ENCODE assay signal across 1 cellular context in the genomic region with DNA sequence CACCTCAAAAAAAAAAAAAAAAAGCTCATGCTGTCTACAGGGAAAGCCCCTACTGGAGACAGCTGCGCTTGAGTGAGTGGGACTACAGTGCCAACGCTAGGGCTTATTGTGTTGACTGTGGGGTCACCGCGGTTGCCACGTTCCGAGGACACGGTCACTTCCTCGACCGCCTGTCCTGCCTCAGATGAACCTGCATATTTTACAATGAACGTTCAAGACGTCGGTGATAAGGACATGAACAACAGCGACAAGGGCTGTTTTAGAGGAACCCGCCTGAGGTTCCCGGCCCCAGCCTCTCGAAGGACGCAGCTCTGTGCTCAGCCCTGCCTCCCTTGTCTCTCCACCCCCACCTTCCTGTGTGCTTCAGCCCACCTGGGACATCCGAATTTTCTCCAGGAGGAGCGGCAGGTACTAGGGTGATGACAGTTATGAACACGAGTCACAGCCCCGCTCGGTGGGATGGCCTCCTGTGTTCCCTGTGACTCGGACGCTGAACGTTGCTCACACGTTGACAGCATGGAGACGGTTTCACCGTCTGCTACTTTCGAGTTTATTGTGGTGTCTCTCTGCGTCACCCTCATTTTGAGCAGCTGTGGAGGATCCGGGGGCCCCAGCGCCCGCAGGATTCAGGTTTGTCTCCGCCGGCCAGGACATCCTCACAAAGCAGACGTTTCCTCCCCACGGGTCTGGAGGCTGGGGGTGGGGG.
TF ChIP-seq lines count a peak whose summit lies in the region.

No MANE protein-coding gene starts in this region.

TF ChIP-seq in GM12878, 131 proteins besides CTCF, POLR2A, EP300 and RAD21 (continued from another document):
- TF ChIP-seq, protein P1, sequence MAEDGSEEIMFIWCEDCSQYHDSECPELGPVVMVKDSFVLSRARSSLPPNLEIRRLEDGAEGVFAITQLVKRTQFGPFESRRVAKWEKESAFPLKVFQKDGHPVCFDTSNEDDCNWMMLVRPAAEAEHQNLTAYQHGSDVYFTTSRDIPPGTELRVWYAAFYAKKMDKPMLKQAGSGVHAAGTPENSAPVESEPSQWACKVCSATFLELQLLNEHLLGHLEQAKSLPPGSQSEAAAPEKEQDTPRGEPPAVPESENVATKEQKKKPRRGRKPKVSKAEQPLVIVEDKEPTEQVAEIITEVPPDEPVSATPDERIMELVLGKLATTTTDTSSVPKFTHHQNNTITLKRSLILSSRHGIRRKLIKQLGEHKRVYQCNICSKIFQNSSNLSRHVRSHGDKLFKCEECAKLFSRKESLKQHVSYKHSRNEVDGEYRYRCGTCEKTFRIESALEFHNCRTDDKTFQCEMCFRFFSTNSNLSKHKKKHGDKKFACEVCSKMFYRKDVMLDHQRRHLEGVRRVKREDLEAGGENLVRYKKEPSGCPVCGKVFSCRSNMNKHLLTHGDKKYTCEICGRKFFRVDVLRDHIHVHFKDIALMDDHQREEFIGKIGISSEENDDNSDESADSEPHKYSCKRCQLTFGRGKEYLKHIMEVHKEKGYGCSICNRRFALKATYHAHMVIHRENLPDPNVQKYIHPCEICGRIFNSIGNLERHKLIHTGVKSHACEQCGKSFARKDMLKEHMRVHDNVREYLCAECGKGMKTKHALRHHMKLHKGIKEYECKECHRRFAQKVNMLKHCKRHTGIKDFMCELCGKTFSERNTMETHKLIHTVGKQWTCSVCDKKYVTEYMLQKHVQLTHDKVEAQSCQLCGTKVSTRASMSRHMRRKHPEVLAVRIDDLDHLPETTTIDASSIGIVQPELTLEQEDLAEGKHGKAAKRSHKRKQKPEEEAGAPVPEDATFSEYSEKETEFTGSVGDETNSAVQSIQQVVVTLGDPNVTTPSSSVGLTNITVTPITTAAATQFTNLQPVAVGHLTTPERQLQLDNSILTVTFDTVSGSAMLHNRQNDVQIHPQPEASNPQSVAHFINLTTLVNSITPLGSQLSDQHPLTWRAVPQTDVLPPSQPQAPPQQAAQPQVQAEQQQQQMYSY (CRISPR knock-in tag; IDR thresholded peaks at IDR 0.05), result no peak
- TF ChIP-seq CHD1 (IDR thresholded peaks at IDR 0.05; ENCODE audit: low read depth, low read length) (0 out of 2 replicates have a peak, but pooled peaks have one; percentile 51), PML (IDR thresholded peaks at IDR 0.05; ENCODE audit: low read length) (no peak), HDAC2 (IDR thresholded peaks at IDR 0.05) (no peak), NFYA (IDR thresholded peaks at IDR 0.05; ENCODE audit: borderline replicate concordance, low read depth, low read length) (no peak), TARDBP (IDR thresholded peaks at IDR 0.05; ENCODE audit: borderline replicate concordance) (peak; percentile 17; the same call in 1 of the 2 replicates), ETV6 (conservative IDR thresholded peaks at IDR 0.05 in 1 of 2, IDR thresholded peaks at IDR 0.05 in 1 of 2; ENCODE audit: borderline replicate concordance in 1 of 2, low read depth in 1 of 2) (no peak), BCL11A (IDR thresholded peaks at IDR 0.05; ENCODE audit: low read depth, low read length) (0 out of 2 replicates have a peak, but pooled peaks have one; percentile 38), ZZZ3 (IDR thresholded peaks at IDR 0.05; ENCODE audit: control insufficient read depth, insufficient read length, low read depth) (no peak), TBL1XR1 (IDR thresholded peaks at IDR 0.05; ENCODE audit: low read depth, low read length) (peak; percentile 73; the same call in 1 of the 2 replicates), JUNB (IDR thresholded peaks at IDR 0.05) (no peak; the same call in 1 of the 2 replicates), RFX5 (IDR thresholded peaks at IDR 0.05; ENCODE audit: low read depth, low read length) (no peak), BRCA1 (IDR thresholded peaks at IDR 0.05; ENCODE audit: low read depth, low read length) (no peak), SP1 (IDR thresholded peaks at IDR 0.05; ENCODE audit: low read depth, low read length) (peak; percentile 55)
- TF ChIP-seq, protein P2, sequence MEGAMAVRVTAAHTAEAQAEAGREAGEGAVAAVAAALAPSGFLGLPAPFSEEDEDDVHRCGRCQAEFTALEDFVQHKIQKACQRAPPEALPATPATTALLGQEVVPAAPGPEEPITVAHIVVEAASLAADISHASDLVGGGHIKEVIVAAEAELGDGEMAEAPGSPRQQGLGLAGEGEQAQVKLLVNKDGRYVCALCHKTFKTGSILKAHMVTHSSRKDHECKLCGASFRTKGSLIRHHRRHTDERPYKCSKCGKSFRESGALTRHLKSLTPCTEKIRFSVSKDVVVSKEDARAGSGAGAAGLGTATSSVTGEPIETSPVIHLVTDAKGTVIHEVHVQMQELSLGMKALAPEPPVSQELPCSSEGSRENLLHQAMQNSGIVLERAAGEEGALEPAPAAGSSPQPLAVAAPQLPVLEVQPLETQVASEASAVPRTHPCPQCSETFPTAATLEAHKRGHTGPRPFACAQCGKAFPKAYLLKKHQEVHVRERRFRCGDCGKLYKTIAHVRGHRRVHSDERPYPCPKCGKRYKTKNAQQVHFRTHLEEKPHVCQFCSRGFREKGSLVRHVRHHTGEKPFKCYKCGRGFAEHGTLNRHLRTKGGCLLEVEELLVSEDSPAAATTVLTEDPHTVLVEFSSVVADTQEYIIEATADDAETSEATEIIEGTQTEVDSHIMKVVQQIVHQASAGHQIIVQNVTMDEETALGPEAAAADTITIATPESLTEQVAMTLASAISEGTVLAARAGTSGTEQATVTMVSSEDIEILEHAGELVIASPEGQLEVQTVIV (IDR thresholded peaks at IDR 0.05; ENCODE audit: borderline replicate concordance, partially characterized antibody), result no peak
- TF ChIP-seq, protein P3, sequence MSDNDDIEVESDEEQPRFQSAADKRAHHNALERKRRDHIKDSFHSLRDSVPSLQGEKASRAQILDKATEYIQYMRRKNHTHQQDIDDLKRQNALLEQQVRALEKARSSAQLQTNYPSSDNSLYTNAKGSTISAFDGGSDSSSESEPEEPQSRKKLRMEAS (IDR thresholded peaks at IDR 0.05; ENCODE audit: low read depth, low read length), result peak; percentile 57; the same call in 1 of the 2 replicates
- TF ChIP-seq, protein P4, sequence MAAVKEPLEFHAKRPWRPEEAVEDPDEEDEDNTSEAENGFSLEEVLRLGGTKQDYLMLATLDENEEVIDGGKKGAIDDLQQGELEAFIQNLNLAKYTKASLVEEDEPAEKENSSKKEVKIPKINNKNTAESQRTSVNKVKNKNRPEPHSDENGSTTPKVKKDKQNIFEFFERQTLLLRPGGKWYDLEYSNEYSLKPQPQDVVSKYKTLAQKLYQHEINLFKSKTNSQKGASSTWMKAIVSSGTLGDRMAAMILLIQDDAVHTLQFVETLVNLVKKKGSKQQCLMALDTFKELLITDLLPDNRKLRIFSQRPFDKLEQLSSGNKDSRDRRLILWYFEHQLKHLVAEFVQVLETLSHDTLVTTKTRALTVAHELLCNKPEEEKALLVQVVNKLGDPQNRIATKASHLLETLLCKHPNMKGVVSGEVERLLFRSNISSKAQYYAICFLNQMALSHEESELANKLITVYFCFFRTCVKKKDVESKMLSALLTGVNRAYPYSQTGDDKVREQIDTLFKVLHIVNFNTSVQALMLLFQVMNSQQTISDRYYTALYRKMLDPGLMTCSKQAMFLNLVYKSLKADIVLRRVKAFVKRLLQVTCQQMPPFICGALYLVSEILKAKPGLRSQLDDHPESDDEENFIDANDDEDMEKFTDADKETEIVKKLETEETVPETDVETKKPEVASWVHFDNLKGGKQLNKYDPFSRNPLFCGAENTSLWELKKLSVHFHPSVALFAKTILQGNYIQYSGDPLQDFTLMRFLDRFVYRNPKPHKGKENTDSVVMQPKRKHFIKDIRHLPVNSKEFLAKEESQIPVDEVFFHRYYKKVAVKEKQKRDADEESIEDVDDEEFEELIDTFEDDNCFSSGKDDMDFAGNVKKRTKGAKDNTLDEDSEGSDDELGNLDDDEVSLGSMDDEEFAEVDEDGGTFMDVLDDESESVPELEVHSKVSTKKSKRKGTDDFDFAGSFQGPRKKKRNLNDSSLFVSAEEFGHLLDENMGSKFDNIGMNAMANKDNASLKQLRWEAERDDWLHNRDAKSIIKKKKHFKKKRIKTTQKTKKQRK (IDR thresholded peaks at IDR 0.05; ENCODE audit: low read depth, low read length), result no peak
